Comparison of ENCODE assay signal across 9 cellular contexts in the genomic region with DNA sequence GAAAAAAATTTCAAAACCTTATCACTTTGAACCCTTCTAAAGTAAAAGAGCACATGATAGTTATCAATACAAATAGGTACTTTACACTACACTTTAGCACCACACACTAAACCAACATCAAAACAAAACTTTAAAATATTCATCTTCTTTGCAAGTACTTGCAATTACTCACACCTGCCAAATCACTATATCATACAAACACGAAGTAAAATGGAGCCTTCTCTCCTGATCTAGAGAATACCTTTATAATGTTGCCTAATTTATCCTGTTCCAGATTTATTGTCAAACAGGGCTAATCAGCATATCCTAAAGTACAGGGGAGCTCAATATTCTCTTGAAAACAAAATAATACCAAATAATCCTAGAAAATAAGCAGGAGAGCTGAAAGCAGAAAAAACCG. TPM values are rescaled to one million over a fixed set of nuclear protein-coding genes. Genes with fewer than 3 reads are reported as not detected.
A peak's percentile ranks its signal among the peaks of the same experiment; 100 is the strongest.
DNase-seq lines count a peak whose midpoint lies in the region; FAIRE-seq and TF ChIP-seq lines count a peak whose summit lies in the region.
"Had no signal": no experiment of that assay in that cellular context is flagged by ENCODE, and none has a peak within 500 bp of the region (broad histone marks: within the 10 kb centered on the region; RNA-seq: fewer than 3 reads in every experiment).

No MANE protein-coding gene starts in this region.

- H4K91ac ChIP-seq in neuronal stem cell (ENCODE audit: low read depth, low read length, poor library complexity): no peak overlapping the region

- H3K27ac ChIP-seq in OCI-LY7 (ENCODE audit: low read depth, low read length, poor library complexity, severe bottlenecking) (peak overlapping the region; percentile 92), duodenal mucosa (ENCODE audit: low read depth, low read length) (no peak overlapping the region), neuronal stem cell (replicated peaks; ENCODE audit: low read length) (no peak overlapping the region)

- H3K4me1 ChIP-seq in Caco-2 (peaks cover 21% of the 10 kb centered on the region), OCI-LY7 (ENCODE audit: insufficient read depth, low read length, poor library complexity, severe bottlenecking) (peaks cover 44% of the 10 kb centered on the region), duodenal mucosa (ENCODE audit: control insufficient read depth in 1 of 2, insufficient read depth in 2 of 2, low read length in 2 of 2) (peaks cover 27 to 28% of the 10 kb centered on the region in 2 donors), neuronal stem cell (ENCODE audit: control insufficient read depth in 2 of 2, insufficient read depth in 1 of 2, low read depth in 1 of 2, low read length in 2 of 2) (peaks cover 5 to 18% of the 10 kb centered on the region in 2 donors)

- WGBS in neuronal stem cell (ENCODE audit: extremely low coverage in 2 of 2, insufficient read length in 2 of 2, insufficient replicate concordance in 1 of 2), 2 donors: no CpG with 5 or more reads among the region's 2 CpGs

- no peaks in the 10 kb centered on the region for H3K27me3 Mint-ChIP-seq in Caco-2 (ENCODE audit: insufficient read depth, unreplicated experiment)

- H3K36me3 ChIP-seq in Caco-2 (ENCODE audit: control insufficient read depth, insufficient read depth, low read length) (no peaks in the 10 kb centered on the region), OCI-LY7 (ENCODE audit: insufficient read depth, low read length) (peaks cover 27% of the 10 kb centered on the region), duodenal mucosa (ENCODE audit: control insufficient read depth in 1 of 2, insufficient read depth in 2 of 2, low read length in 2 of 2) (no peaks in the 10 kb centered on the region), neuronal stem cell (replicated peaks in 1 of 2; ENCODE audit: control insufficient read depth in 2 of 2, insufficient read depth in 2 of 2, low read length in 2 of 2) (peaks cover 0 to 22% of the 10 kb centered on the region in 2 donors)

- H3K79me1 ChIP-seq in neuronal stem cell (ENCODE audit: low read depth, low read length): peaks cover 2% of the 10 kb centered on the region

- CTCF ChIA-PET in Caco-2 (lab: Charles Lee) (no interaction called here), OCI-LY7 (lab: Charles Lee; ENCODE audit: unreplicated experiment) (interaction anchor here (0.6 kb wide), 1 partner anchor 10 kb away, joined by 3 read pairs; no protein-coding TSS in a partner anchor)

- no peaks in the 10 kb centered on the region for H3K9me3 Mint-ChIP-seq in Caco-2 (ENCODE audit: unreplicated experiment)

- no peak overlapping the region for H2BK15ac ChIP-seq in neuronal stem cell (ENCODE audit: low read length)

- H3K14ac ChIP-seq in neuronal stem cell (ENCODE audit: low read length): no peak overlapping the region

- H3K9ac ChIP-seq in duodenal mucosa (ENCODE audit: low read depth in 1 of 2, low read length in 2 of 2) (peak overlapping the region in 1 of 2 donors; percentile 90), neuronal stem cell (ENCODE audit: low read depth, low read length, poor library complexity) (no peak overlapping the region)

- TF ChIP-seq CTCF in Caco-2 (IDR thresholded peaks at IDR 0.05; ENCODE audit: insufficient read depth in 1 of 2, low read depth in 1 of 2, low read length in 1 of 2, severe bottlenecking in 1 of 2, unreplicated experiment in 1 of 2) (no peak), OCI-LY7 (conservative IDR thresholded peaks at IDR 0.05; ENCODE audit: low read length) (no peak)

- DNase-seq in Caco-2 (no peak), OCI-LY7 (ENCODE audit: low spot score) (no peak), neuronal stem cell (ENCODE audit: low spot score) (no peak), urothelium cell line (ENCODE audit: low spot score) (no peak), NCI-H1417 treated with DMSO at 0.1 percent for 48 hours (lab: John Stamatoyannopoulos, UW) (no peak), NCI-H69 (lab: John Stamatoyannopoulos, UW) (no peak)
- DNase-seq in activated effector memory CD4-positive, alpha-beta T cell treated with Interleukin-2 at 50 U/mL for 16 hours: no peak
- DNase-seq: NCI-H1105 treated with DMSO at 0.1 percent for 48 hours had no signal

- no peaks in the 10 kb centered on the region for H3K9me2 ChIP-seq in OCI-LY7 (ENCODE audit: insufficient read depth, low read length)

- H2BK120ac ChIP-seq in neuronal stem cell (ENCODE audit: low read depth, low read length): no peak overlapping the region

- H3K4me2 ChIP-seq in OCI-LY7 (ENCODE audit: low read length) (peak overlapping the region; percentile 93), neuronal stem cell (ENCODE audit: insufficient read depth, low read length, poor library complexity, severe bottlenecking) (peak overlapping the region; percentile 3)

- no peak overlapping the region for H2AK5ac ChIP-seq in neuronal stem cell (ENCODE audit: low read depth, low read length)

- FAIRE-seq in urothelium cell line (lab: Jason Lieb, UNC): no peak

- no peak overlapping the region for H2BK5ac ChIP-seq in neuronal stem cell (ENCODE audit: low read length)

- peaks cover 15% of the 10 kb centered on the region for H3K36me3 Mint-ChIP-seq in Caco-2 (ENCODE audit: insufficient read depth, unreplicated experiment)

- no peaks in the 10 kb centered on the region for H3K27me3 ChIP-seq in Caco-2 (replicated peaks; ENCODE audit: control insufficient read depth, insufficient read depth, low read length)
- H3K27me3 ChIP-seq in duodenal mucosa (ENCODE audit: control insufficient read depth in 1 of 2, insufficient read depth in 2 of 2, low read length in 2 of 2): no peaks in the 10 kb centered on the region
- H3K27me3 ChIP-seq in neuronal stem cell (ENCODE audit: control insufficient read depth in 3 of 3, insufficient read depth in 3 of 3, low read depth in 1 of 3, low read length in 3 of 3): no peaks in the 10 kb centered on the region

- no peaks in the 10 kb centered on the region for H3K9me3 ChIP-seq in Caco-2
- no peaks in the 10 kb centered on the region for H3K9me3 ChIP-seq in OCI-LY7 (ENCODE audit: low read length)
- no peaks in the 10 kb centered on the region for H3K9me3 ChIP-seq in duodenal mucosa (ENCODE audit: control insufficient read depth in 1 of 2, low read length in 2 of 2)
- H3K9me3 ChIP-seq in neuronal stem cell (replicated peaks in 1 of 2; ENCODE audit: control insufficient read depth in 2 of 2, insufficient read depth in 1 of 2, low read depth in 1 of 2, low read length in 2 of 2): no peaks in the 10 kb centered on the region

- intact Hi-C loops in Caco-2 (cut with micrococcal nuclease; ENCODE audit: unreplicated experiment): no loop called here
- intact Hi-C loops in OCI-LY7 (cut with micrococcal nuclease; ENCODE audit: unreplicated experiment): loop anchor here (5.0 to 10.0 kb wide), 3 partner anchors 1261 to 1934 kb away; no protein-coding TSS in a partner anchor

- H3K18ac ChIP-seq in neuronal stem cell (ENCODE audit: low read length): no peak overlapping the region

- H3K4me3 ChIP-seq in Caco-2 (ENCODE audit: low read depth, low read length): no peak overlapping the region
- H3K4me3 ChIP-seq in OCI-LY7 (ENCODE audit: low read depth, low read length, poor library complexity, severe bottlenecking): peak overlapping the region; percentile 86
- peak overlapping the region; percentile 0 to 95 for H3K4me3 ChIP-seq in duodenal mucosa (ENCODE audit: low read depth in 1 of 2, low read length in 2 of 2)
- peak overlapping the region in 1 of 2 donors; percentile 62 for H3K4me3 ChIP-seq in neuronal stem cell (ENCODE audit: low read length in 2 of 2)

- peaks cover 72% of the 10 kb centered on the region for H3K79me2 ChIP-seq in OCI-LY7 (ENCODE audit: insufficient read depth, low read depth, low read length)

- no peak overlapping the region for H3K4ac ChIP-seq in neuronal stem cell (ENCODE audit: low read length)

- peaks cover 25% of the 10 kb centered on the region for H3K4me1 Mint-ChIP-seq in Caco-2 (ENCODE audit: low read depth, unreplicated experiment)

- no peak overlapping the region for H3K23ac ChIP-seq in neuronal stem cell (ENCODE audit: low read depth, low read length, poor library complexity)

- H2AFZ ChIP-seq in OCI-LY7 (ENCODE audit: low read length): no peak overlapping the region
- H2AFZ ChIP-seq in neuronal stem cell (ENCODE audit: low read length): no peak overlapping the region

- BruUV-seq in Caco-2 (replicated peaks; lab: Mats Ljungman, UMichigan) (no TSS peak), OCI-LY7 (replicated peaks; lab: Mats Ljungman, UMichigan) (no TSS peak)

- H3K27ac Mint-ChIP-seq in Caco-2 (ENCODE audit: unreplicated experiment): no peak overlapping the region

- POLR2A ChIA-PET in Caco-2 (lab: Charles Lee): no interaction called here
- POLR2A ChIA-PET in OCI-LY7 (lab: Charles Lee): interaction anchor here (0.6 to 5.4 kb wide), 7 partner anchors 8 to 309 kb away, joined by 3 to 53 read pairs (median 3); no protein-coding TSS in a partner anchor

- H4K8ac ChIP-seq in neuronal stem cell (ENCODE audit: low read depth, low read length): no peak overlapping the region

- H3K4me3 Mint-ChIP-seq in Caco-2 (ENCODE audit: unreplicated experiment): peak overlapping the region; percentile 99

- peaks cover 30% of the 10 kb centered on the region; the same call in 1 of the 2 replicates for H4K20me1 ChIP-seq in OCI-LY7 (ENCODE audit: insufficient read depth, low read length)

- H2BK12ac ChIP-seq in neuronal stem cell (ENCODE audit: low read length): no peak overlapping the region

RNA-seq across cellular contexts. Expression of gene RNF145, which starts 3.0 kb away (rescaled TPM):
- total RNA-seq in Caco-2 (2022) (28.3 and 38.7 TPM in 2 replicates), OCI-LY7 (2022) (32.0 and 34.9 TPM in 2 replicates)
- total RNA-seq in OCI-LY7 (2014; rRNA removed; shearing (Covaris generic)): 18.6 and 18.9 TPM in 2 replicates
- polyA plus RNA-seq in neuronal stem cell (2013, experiment 1 of 2): 84.3 TPM
- 85.4 TPM for polyA plus RNA-seq in neuronal stem cell (2013, experiment 2 of 2)

RNA-seq across cellular contexts. Expression of gene UBLCP1, which starts 56.7 kb away (rescaled TPM):
- 23.0 and 23.2 TPM in 2 replicates for total RNA-seq in Caco-2 (2022)
- total RNA-seq in OCI-LY7 (2014; rRNA removed; shearing (Covaris generic)): 7.7 and 11.3 TPM in 2 replicates
- 24.9 and 29.8 TPM in 2 replicates for total RNA-seq in OCI-LY7 (2022)
- polyA plus RNA-seq in neuronal stem cell (2013, experiment 1 of 2): 50.0 TPM
- 52.6 TPM for polyA plus RNA-seq in neuronal stem cell (2013, experiment 2 of 2)
